In the genomic region with DNA sequence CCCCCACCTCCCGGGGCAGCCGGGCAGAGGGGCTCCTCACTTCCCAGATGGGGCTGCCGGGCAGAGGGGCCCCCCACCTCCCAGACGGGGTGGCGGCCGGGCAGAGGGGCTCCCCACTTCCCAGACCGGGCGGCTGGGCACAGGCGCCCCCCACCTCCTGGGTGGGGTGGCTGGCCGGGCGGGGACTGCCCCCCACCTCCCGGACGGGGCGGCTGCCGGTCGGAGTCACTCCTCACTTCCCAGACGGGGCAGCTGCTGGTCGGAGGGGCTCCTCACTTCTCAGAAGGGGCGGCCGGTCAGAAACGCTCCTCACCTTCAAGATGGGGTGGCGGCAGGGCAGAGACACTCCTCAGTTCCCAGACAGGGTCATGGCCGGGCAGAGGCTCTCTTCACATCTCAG, we compare ENCODE assay signal across 8 cellular contexts. TPM values are rescaled to one million over a fixed set of nuclear protein-coding genes. Genes with fewer than 3 reads are reported as not detected.
"Had no signal": no experiment of that assay in that cellular context is flagged by ENCODE, and none has a peak within 500 bp of the region (broad histone marks: within the 10 kb centered on the region; RNA-seq: fewer than 3 reads in every experiment).

No MANE protein-coding gene starts in this region.

- DNase-seq: GDM1, GF-D8 had no signal

- H3K4me3 ChIP-seq: GM12878 had no signal

- FAIRE-seq: G401.6, GM12878, GM12891, GM12892, GM18507, GM19239 had no signal

- ATAC-seq: GM12878 had no signal

RNA-seq across cellular contexts. Expression of a gene that starts 43.9 kb away (rescaled TPM):
- total RNA-seq: GM12878 had no signal
